In the genomic region with DNA sequence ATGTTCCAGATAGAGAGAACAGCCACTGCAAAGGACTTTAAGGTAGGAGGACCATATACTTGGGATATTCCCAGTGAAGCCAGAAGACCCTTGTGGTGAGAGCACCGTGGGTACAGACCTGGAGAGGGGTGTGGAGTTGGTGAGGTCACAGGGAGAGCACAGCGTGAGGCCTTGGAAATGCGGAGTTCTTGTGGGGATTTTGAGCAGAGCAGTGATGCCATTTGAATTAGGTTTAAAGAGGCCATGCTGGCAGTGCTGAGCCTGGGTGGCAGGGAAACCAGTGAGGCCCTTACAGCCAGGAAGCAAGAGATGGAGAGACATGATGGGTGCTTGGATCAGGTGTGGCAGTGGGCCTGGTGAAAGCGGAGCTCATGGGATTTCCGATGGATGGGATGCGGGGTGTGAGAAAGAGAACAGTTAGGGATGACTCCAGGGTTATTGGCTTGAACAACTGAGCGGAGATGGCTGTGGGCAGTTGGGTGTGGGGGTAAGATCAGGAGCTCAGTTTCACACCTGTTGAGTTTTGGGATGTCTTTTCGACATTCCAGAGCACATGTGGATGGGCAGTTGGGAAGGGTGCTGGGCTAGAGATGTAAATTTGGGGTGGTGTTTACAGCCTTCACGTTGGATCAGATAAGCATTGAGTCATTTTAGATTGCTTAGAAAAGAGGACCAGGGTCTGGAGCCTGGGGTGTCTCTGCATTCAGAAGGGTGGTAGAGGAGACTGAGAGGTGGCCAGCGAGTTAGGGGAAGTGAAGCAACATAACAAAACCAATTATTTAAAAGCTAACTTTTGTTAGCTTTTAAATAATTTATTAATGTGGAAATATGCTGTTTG, we compare ENCODE assay signal across 16 cellular contexts.
DNase-seq lines count a peak whose midpoint lies in the region; ATAC-seq, FAIRE-seq and TF ChIP-seq lines count a peak whose summit lies in the region.
"Had no signal": no experiment of that assay in that cellular context is flagged by ENCODE, and none has a peak within 500 bp of the region (broad histone marks: within the 10 kb centered on the region; RNA-seq: fewer than 3 reads in every experiment).

No MANE protein-coding gene starts in this region.

- H3F3A ChIP-seq in OCI-LY1 (ENCODE audit: insufficient read depth, low read length), result peaks cover 3% of the 10 kb centered on the region; the same call in 1 of the 2 replicates
- peaks cover 4% of the 10 kb centered on the region for H3F3A ChIP-seq in neural progenitor cell (ENCODE audit: low read depth)

- H3K27me3 ChIP-seq in OCI-LY1 (ENCODE audit: insufficient read depth, low read length) (no peaks in the 10 kb centered on the region), H1 (replicated peaks in 1 of 4; ENCODE audit: control insufficient read depth in 3 of 4, extremely low read depth in 1 of 4, insufficient read depth in 3 of 4, low read length in 3 of 4) (no peaks in the 10 kb centered on the region), neural progenitor cell (no peaks in the 10 kb centered on the region)
- H3K27me3 ChIP-seq: brain microvascular endothelial cell, dorsolateral prefrontal cortex had no signal

- peaks cover 98% of the 10 kb centered on the region for H3K79me2 ChIP-seq in OCI-LY1 (ENCODE audit: insufficient read depth, low read length)
- peaks cover 0 to 23% of the 10 kb centered on the region in 2 experiments; a peak in 2 of 4 replicates for H3K79me2 ChIP-seq in H1 (ENCODE audit: control insufficient read depth in 1 of 2, insufficient read depth in 2 of 2, low read length in 2 of 2)
- no peaks in the 10 kb centered on the region for H3K79me2 ChIP-seq in neural progenitor cell (ENCODE audit: low read depth)

- H2BK120ac ChIP-seq in H1 (replicated peaks; ENCODE audit: low read depth, low read length), result peak overlapping the region; percentile 50

- peak overlapping the region; percentile 18 for H4K8ac ChIP-seq in H1 (ENCODE audit: extremely low read depth, insufficient read depth, low read length)

- H3K23me2 ChIP-seq in H1 (ENCODE audit: low read depth, low read length), result no peaks in the 10 kb centered on the region

- 0 out of 2 replicates have a peak overlapping the region, but pooled peaks have one; percentile 31 for H2BK15ac ChIP-seq in H1 (ENCODE audit: low read length)

- H2AK5ac ChIP-seq in H1 (ENCODE audit: low read depth, low read length), result no peak overlapping the region; the same call in 1 of the 2 replicates

- WGBS in H1 (ENCODE audit: extremely low coverage in 1 of 2, insufficient coverage in 1 of 2, insufficient read length in 1 of 2, insufficient replicate concordance in 2 of 2, low coverage in 1 of 2, low lambda C conversion rate in 2 of 2, missing lambda C conversion rate in 1 of 2), 2 experiments, result 70% methylated on average over 10 of the region's 10 CpGs; no CpG with 5 or more reads in 1 of the 2 experiments

- POLR2A ChIA-PET in H1 (lab: Charles Lee; ENCODE audit: partially characterized antibody), result interaction anchor here (0.8 to 1.6 kb wide), 6 partner anchors 8 to 70 kb away, joined by 3 to 4 read pairs (median 3); a partner anchor contains a TSS

- no peak for TF ChIP-seq EP300 in H1 (IDR thresholded peaks at IDR 0.05; ENCODE audit: borderline replicate concordance in 1 of 2, low read depth in 2 of 2, low read length in 2 of 2)

- H3K9ac ChIP-seq in OCI-LY1 (ENCODE audit: low read length), result no peak overlapping the region
- H3K9ac ChIP-seq in H1 (replicated peaks in 1 of 4; ENCODE audit: extremely low read depth in 1 of 4, low read depth in 3 of 4, low read length in 3 of 4), result no peak overlapping the region; a peak in 1 of 7 replicates
- no peak overlapping the region for H3K9ac ChIP-seq in neural progenitor cell

- peaks cover 4% of the 10 kb centered on the region for H3K79me1 ChIP-seq in H1 (ENCODE audit: low read depth, low read length)

- H3K4me1 ChIP-seq in OCI-LY1 (ENCODE audit: insufficient read depth, low read length, severe bottlenecking), result peaks cover 68% of the 10 kb centered on the region
- peaks cover 13 to 27% (median 22%) of the 10 kb centered on the region in 4 experiments for H3K4me1 ChIP-seq in H1 (replicated peaks in 1 of 4; ENCODE audit: control insufficient read depth in 3 of 4, insufficient read depth in 4 of 4, low read length in 3 of 4)
- H3K4me1 ChIP-seq in neural progenitor cell, result peaks cover 29% of the 10 kb centered on the region

- no peak overlapping the region for H2BK20ac ChIP-seq in H1 (ENCODE audit: low read length)

- no peak overlapping the region for H2AFZ ChIP-seq in OCI-LY1 (ENCODE audit: low read length)
- no peak overlapping the region for H2AFZ ChIP-seq in H1 (ENCODE audit: low read length)
- no peak overlapping the region for H2AFZ ChIP-seq in neural progenitor cell (replicated peaks)

- H3K4me3 ChIP-seq in OCI-LY1 (ENCODE audit: low read depth, low read length, poor library complexity, severe bottlenecking) (no peak overlapping the region), H1 (ENCODE audit: extremely low read depth in 1 of 4, insufficient read depth in 2 of 4, low read depth in 3 of 4, low read length in 4 of 4) (no peak overlapping the region; a peak in 1 of 8 replicates), neural progenitor cell (no peak overlapping the region)

- H3K23ac ChIP-seq in H1 (ENCODE audit: insufficient read length), result no peak overlapping the region

- peak overlapping the region; percentile 20 for H3K27ac Mint-ChIP-seq in activated CD8-positive, alpha-beta memory T cell treated with anti-CD3 and anti-CD28 coated beads, Interleukin-2, amount 10 ng/mL, durations not matched to agents 7 days and 5 days
- no peak overlapping the region for H3K27ac Mint-ChIP-seq in neural progenitor cell

- no peak overlapping the region for H3K4me3 Mint-ChIP-seq in activated CD8-positive, alpha-beta memory T cell treated with anti-CD3 and anti-CD28 coated beads, Interleukin-2, amount 10 ng/mL, durations not matched to agents 7 days and 5 days
- peak overlapping the region; percentile 22 for H3K4me3 Mint-ChIP-seq in neural progenitor cell

- peak overlapping the region; percentile 15; the same call in 1 of the 2 replicates for H3K18ac ChIP-seq in H1 (ENCODE audit: extremely low read depth, low read length)

- H2BK5ac ChIP-seq in H1 (ENCODE audit: low read depth, low read length), result no peak overlapping the region

- no peak overlapping the region for H3K14ac ChIP-seq in H1 (ENCODE audit: insufficient read length)

- peak overlapping the region; percentile 69 for H4K5ac ChIP-seq in H1 (ENCODE audit: insufficient read length, low read depth, low read length)

- TF ChIP-seq POLR2A in H1 (IDR thresholded peaks at IDR 0.05; ENCODE audit: control extremely low read depth in 1 of 2, low read depth in 2 of 2, low read length in 2 of 2), result no peak

- H3K27me3 Mint-ChIP-seq in activated CD8-positive, alpha-beta memory T cell treated with anti-CD3 and anti-CD28 coated beads, Interleukin-2, amount 10 ng/mL, durations not matched to agents 7 days and 5 days, result no peaks in the 10 kb centered on the region
- H3K27me3 Mint-ChIP-seq in neural progenitor cell (ENCODE audit: insufficient read depth, low read depth), result peaks cover 7% of the 10 kb centered on the region

- no peak for FAIRE-seq in H1 (lab: Jason Lieb, UNC)
- FAIRE-seq: RCC 7860 had no signal

- CTCF ChIA-PET in activated CD8-positive, alpha-beta memory T cell treated with anti-CD3 and anti-CD28 coated beads, Interleukin-2, amount 10 ng/mL, durations not matched to agents 7 days and 5 days (lab: Charles Lee), result interaction anchor here (0.8 to 1.5 kb wide), 6 partner anchors 17 to 102 kb away, joined by 3 to 4 read pairs (median 3); no protein-coding TSS in a partner anchor
- CTCF ChIA-PET in H1 (lab: Charles Lee; ENCODE audit: partially characterized antibody), result interaction anchor here (0.7 to 7.1 kb wide), 10 partner anchors 11 to 254 kb away, joined by 3 to 78 read pairs (median 3); a partner anchor contains a TSS

- TF ChIP-seq RAD21 in H1 (IDR thresholded peaks at IDR 0.05 in 1 of 2, conservative IDR thresholded peaks at IDR 0.05 in 1 of 2; ENCODE audit: low read depth in 2 of 2, low read length in 2 of 2), result no peak

- DNase-seq in activated CD8-positive, alpha-beta memory T cell treated with anti-CD3 and anti-CD28 coated beads, Interleukin-2, amount 10 ng/mL, durations not matched to agents 7 days and 5 days, result no peak
- no peak for DNase-seq in activated CD8-positive, alpha-beta memory T cell treated with anti-CD3 and anti-CD28 coated beads for 24 hours
- DNase-seq in H1 (ENCODE audit: low read depth in 1 of 2, low spot score in 2 of 2) (no peak), neural progenitor cell (ENCODE audit: low spot score) (no peak), NCI-H2107 (lab: John Stamatoyannopoulos, UW) (no peak)
- DNase-seq: activated CD4-positive, CD25-positive, alpha-beta regulatory T cell; brain microvascular endothelial cell; DMS153; dorsolateral prefrontal cortex; NCI-H187; nucleus accumbens; stimulated activated CD4-positive, alpha-beta T cell treated with anti-CD3 and anti-CD28 coated beads, Interleukin-4, amount 100 ng/mL, for 1 hour had no signal

- H2BK12ac ChIP-seq in H1 (ENCODE audit: low read depth, low read length), result no peak overlapping the region

- no peaks in the 10 kb centered on the region for H3K9me3 Mint-ChIP-seq in activated CD8-positive, alpha-beta memory T cell treated with anti-CD3 and anti-CD28 coated beads, Interleukin-2, amount 10 ng/mL, durations not matched to agents 7 days and 5 days (ENCODE audit: low read depth)
- no peaks in the 10 kb centered on the region for H3K9me3 Mint-ChIP-seq in neural progenitor cell

- no peak for ATAC-seq in activated CD8-positive, alpha-beta memory T cell treated with anti-CD3 and anti-CD28 coated beads, Interleukin-2, amount 10 ng/mL, durations not matched to agents 7 days and 5 days
- ATAC-seq in GM18502 (IDR thresholded peaks at IDR 0.05; ENCODE audit: poor library complexity, unreplicated experiment) (no peak), GM19463 (IDR thresholded peaks at IDR 0.05; ENCODE audit: unreplicated experiment) (no peak)

- peaks cover 36% of the 10 kb centered on the region for H3K4me1 Mint-ChIP-seq in activated CD8-positive, alpha-beta memory T cell treated with anti-CD3 and anti-CD28 coated beads, Interleukin-2, amount 10 ng/mL, durations not matched to agents 7 days and 5 days
- H3K4me1 Mint-ChIP-seq in neural progenitor cell, result peaks cover 35% of the 10 kb centered on the region

- H3K36me3 ChIP-seq in OCI-LY1 (ENCODE audit: insufficient read depth, low read length) (peaks cover 90% of the 10 kb centered on the region), H1 (ENCODE audit: control insufficient read depth in 2 of 4, insufficient read depth in 4 of 4, low read length in 3 of 4) (no peaks in the 10 kb centered on the region), neural progenitor cell (no peaks in the 10 kb centered on the region)
- H3K36me3 ChIP-seq: brain microvascular endothelial cell had no signal

- H4K91ac ChIP-seq in H1 (replicated peaks; ENCODE audit: insufficient read length, low read length), result peak overlapping the region; percentile 62

- TF ChIP-seq CTCF in OCI-LY1 (IDR thresholded peaks at IDR 0.05; ENCODE audit: low read length) (no peak), H1 (IDR thresholded peaks at IDR 0.05; ENCODE audit: control extremely low read depth in 1 of 3, insufficient read depth in 1 of 3, low read depth in 1 of 3, low read length in 3 of 3) (no peak), neural progenitor cell (IDR thresholded peaks at IDR 0.05) (no peak)

- H3K4me2 ChIP-seq in OCI-LY1 (ENCODE audit: low read length) (no peak overlapping the region; the same call in 1 of the 2 replicates), H1 (ENCODE audit: insufficient read depth in 1 of 2, low read depth in 2 of 2, low read length in 2 of 2) (peak overlapping the region; percentile 0 to 12; a peak in 2 of 4 replicates), neural progenitor cell (no peak overlapping the region)

- no peak overlapping the region for H3K56ac ChIP-seq in H1 (replicated peaks; ENCODE audit: insufficient read length, low read depth, low read length)

- H3K9me3 ChIP-seq in OCI-LY1 (ENCODE audit: low read length), result no peaks in the 10 kb centered on the region
- H3K9me3 ChIP-seq in H1 (ENCODE audit: insufficient read depth in 2 of 2, low read depth in 1 of 2, low read length in 1 of 2), result no peaks in the 10 kb centered on the region
- no peaks in the 10 kb centered on the region for H3K9me3 ChIP-seq in neural progenitor cell (ENCODE audit: low read depth)

- peak overlapping the region; percentile 45 for H3K27ac ChIP-seq in OCI-LY1 (ENCODE audit: low read depth, low read length, poor library complexity, severe bottlenecking)
- 0 out of 2 replicates have a peak overlapping the region, but pooled peaks have one; percentile 57 for H3K27ac ChIP-seq in H1 (ENCODE audit: low read depth, low read length)
- H3K27ac ChIP-seq in neural progenitor cell, result no peak overlapping the region
- H3K27ac ChIP-seq: brain microvascular endothelial cell had no signal

- H3K4ac ChIP-seq in H1 (replicated peaks; ENCODE audit: insufficient read length, low read depth, low read length), result peak overlapping the region; percentile 49

- peaks cover 4% of the 10 kb centered on the region; the same call in 1 of the 2 replicates for H4K20me1 ChIP-seq in OCI-LY1 (ENCODE audit: insufficient read depth, low read length)
- no peaks in the 10 kb centered on the region for H4K20me1 ChIP-seq in H1 (replicated peaks in 1 of 2; ENCODE audit: control insufficient read depth in 1 of 2, insufficient read depth in 2 of 2, low read length in 2 of 2)
- H4K20me1 ChIP-seq in neural progenitor cell (ENCODE audit: low read depth), result no peaks in the 10 kb centered on the region

- no peaks in the 10 kb centered on the region for H3K9me2 ChIP-seq in OCI-LY1 (ENCODE audit: low read depth, low read length)

- H3K36me3 Mint-ChIP-seq in activated CD8-positive, alpha-beta memory T cell treated with anti-CD3 and anti-CD28 coated beads, Interleukin-2, amount 10 ng/mL, durations not matched to agents 7 days and 5 days, result peaks cover 21% of the 10 kb centered on the region
- H3K36me3 Mint-ChIP-seq in neural progenitor cell, result peaks cover 6% of the 10 kb centered on the region

Comparison
In these comparisons a context has a peak if more than half of its experiments do, and no peak if none do; other contexts are left out.
1. H3K4me2 ChIP-seq: peak in H1 (2 of 2); none in OCI-LY1 (single experiment) and neural progenitor cell (single experiment).